ENCODE assay signal across 13 cellular contexts in the genomic region with DNA sequence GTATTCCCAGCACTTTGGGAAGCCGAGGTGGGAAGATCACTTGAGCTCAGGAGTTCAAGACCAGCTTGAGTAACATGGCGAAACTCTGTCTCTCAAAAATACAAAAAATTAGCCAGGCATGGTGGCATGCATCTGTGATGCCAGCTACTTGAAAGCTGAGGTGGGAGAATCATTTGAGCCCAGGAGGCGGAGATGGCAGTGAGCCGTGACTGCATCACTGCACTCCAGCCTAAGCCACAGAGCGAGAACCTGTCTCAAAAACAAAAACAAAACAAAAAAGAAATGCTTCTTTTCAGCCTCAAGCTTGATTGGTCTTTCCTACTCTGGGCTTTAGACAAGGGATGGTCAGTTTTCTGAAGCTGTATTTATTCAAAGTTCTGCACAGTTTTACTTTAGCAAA. TPM values are rescaled to one million over a fixed set of nuclear protein-coding genes. Genes with fewer than 3 reads are reported as not detected.
DNase-seq lines count a peak whose midpoint lies in the region; ATAC-seq and TF ChIP-seq lines count a peak whose summit lies in the region.
"Had no signal": no experiment of that assay in that cellular context is flagged by ENCODE, and none has a peak within 500 bp of the region (broad histone marks: within the 10 kb centered on the region; RNA-seq: fewer than 3 reads in every experiment).

No MANE protein-coding gene starts in this region.

- no peaks in the 10 kb centered on the region for H3K27me3 ChIP-seq in brain microvascular endothelial cell (replicated peaks)

- intact Hi-C loops in activated B cell treated with CpG ODN at 0.5 μM for 24 hours (cut with micrococcal nuclease) = loop anchor here (5.0 to 10.0 kb wide), 2 partner anchors 862 to 1124 kb away; a partner anchor contains a TSS

- peak; percentile 58 for ATAC-seq in GM18505 (IDR thresholded peaks at IDR 0.05; ENCODE audit: unreplicated experiment)
- peak; percentile 54 for ATAC-seq in GM21447 (IDR thresholded peaks at IDR 0.05; ENCODE audit: unreplicated experiment)
- ATAC-seq in HG03066 (IDR thresholded peaks at IDR 0.05; ENCODE audit: low read depth, unreplicated experiment) = peak; percentile 51
- ATAC-seq in activated B cell treated with CpG ODN at 0.5 μM for 24 hours (ENCODE audit: low read depth) = peak; percentile 56

- TF ChIP-seq POLR2A in GM18505 (IDR thresholded peaks at IDR 0.05; ENCODE audit: borderline replicate concordance, extremely low read depth, insufficient read depth, insufficient read length) = no peak

- no peaks in the 10 kb centered on the region for H3K9me3 Mint-ChIP-seq in activated B cell treated with CpG ODN at 0.5 μM for 24 hours

- DNase-seq in activated B cell treated with CpG ODN at 0.5 μM for 24 hours = no peak
- no peak for DNase-seq in brain microvascular endothelial cell
- DNase-seq in COR-L47 (lab: John Stamatoyannopoulos, UW) = no peak
- DNase-seq in pons (ENCODE audit: low spot score) = no peak
- DNase-seq in activated effector memory CD4-positive, alpha-beta T cell treated with anti-CD3 and anti-CD28 coated beads, Interleukin-2, amount 50 U/mL, for 16 hours = no peak
- DNase-seq: AML-193, GF-D8, HCEC 1CT had no signal

- no peak overlapping the region for H3K27ac ChIP-seq in brain microvascular endothelial cell
- H3K27ac ChIP-seq: epithelial cell of prostate, KMS-11 had no signal

- no peaks in the 10 kb centered on the region for H3K36me3 Mint-ChIP-seq in activated B cell treated with CpG ODN at 0.5 μM for 24 hours (ENCODE audit: low read depth)

- no peaks in the 10 kb centered on the region for H3K27me3 Mint-ChIP-seq in activated B cell treated with CpG ODN at 0.5 μM for 24 hours

- CTCF ChIA-PET in activated B cell treated with CpG ODN at 0.5 μM for 24 hours (lab: Charles Lee) = no interaction called here

- H3K27ac Mint-ChIP-seq in activated B cell treated with CpG ODN at 0.5 μM for 24 hours = peak overlapping the region; percentile 62

- H3K4me3 Mint-ChIP-seq in activated B cell treated with CpG ODN at 0.5 μM for 24 hours = peak overlapping the region; percentile 65

- POLR2A ChIA-PET in activated B cell treated with CpG ODN at 0.5 μM for 24 hours (lab: Charles Lee) = no interaction called here

- H3K4me3 ChIP-seq in brain microvascular endothelial cell (ENCODE audit: low read depth, low read length) = no peak overlapping the region

- H3K36me3 ChIP-seq in brain microvascular endothelial cell (replicated peaks) = no peaks in the 10 kb centered on the region

- TF ChIP-seq CTCF in activated B cell treated with CpG ODN at 0.5 μM for 24 hours (IDR thresholded peaks at IDR 0.05) = no peak
- no peak for TF ChIP-seq CTCF in brain microvascular endothelial cell (IDR thresholded peaks at IDR 0.05; ENCODE audit: low read depth, low read length, missing control alignments)

- in situ Hi-C loops in brain microvascular endothelial cell (cut with HindIII; ENCODE audit: low pct_ligation_motif_present, low sequenced_read_pairs) = no loop called here

- peaks cover 50% of the 10 kb centered on the region for H3K4me1 Mint-ChIP-seq in activated B cell treated with CpG ODN at 0.5 μM for 24 hours

RNA-seq across cellular contexts. Expression of a gene that starts 15.8 kb away (rescaled TPM):
- total RNA-seq in activated B cell treated with CpG ODN at 0.5 μM for 24 hours = 23.2 and 28.3 TPM in 2 replicates

RNA-seq across cellular contexts. Expression of a gene that starts 15.8 kb away (rescaled TPM):
- total RNA-seq in activated B cell treated with CpG ODN at 0.5 μM for 24 hours = 49.5 and 50.1 TPM in 2 replicates
